24 cellular contexts compared by ENCODE assay signal in the genomic region with DNA sequence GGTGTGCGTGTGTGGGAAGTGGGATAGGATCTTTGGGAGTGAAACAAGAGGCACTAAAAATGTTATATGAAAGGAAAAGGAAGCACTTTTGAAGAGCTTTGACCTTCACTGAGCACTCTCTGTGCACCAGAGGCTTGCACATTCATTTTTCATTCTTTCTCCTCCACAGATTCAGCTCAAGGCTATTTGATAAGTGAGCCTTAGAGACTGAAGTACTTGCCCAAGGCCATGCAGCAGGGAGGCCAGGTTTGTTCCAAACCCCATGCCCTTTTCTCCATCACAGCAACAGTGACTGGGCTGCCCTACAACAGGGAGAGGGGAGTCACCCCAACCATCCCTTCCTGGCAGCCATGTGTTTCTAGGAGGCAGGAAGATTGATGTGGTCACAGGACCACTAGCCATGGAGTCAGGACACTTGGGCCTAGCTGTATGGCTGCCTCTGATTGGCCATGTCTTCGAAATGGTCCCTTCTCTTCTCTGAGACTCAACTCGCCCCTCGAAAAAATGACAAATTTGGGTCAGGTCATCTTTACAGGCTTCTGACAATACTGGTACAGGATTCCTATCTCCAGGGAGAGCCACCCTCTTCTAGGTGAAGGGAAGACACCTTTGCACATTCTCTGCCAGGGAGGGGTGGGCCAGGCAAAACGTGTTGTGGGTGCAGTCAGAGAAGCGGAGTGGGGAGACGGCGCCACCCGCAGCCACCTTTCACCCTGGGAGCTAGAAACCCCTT.
"Had no signal": no experiment of that assay in that cellular context is flagged by ENCODE, and none has a peak within 500 bp of the region (broad histone marks: within the 10 kb centered on the region; RNA-seq: fewer than 3 reads in every experiment).

No MANE protein-coding gene starts in this region.

- DNase-seq: heart right ventricle; islet precursor cell; left ventricle myocardium inferior; naive thymus-derived CD8-positive, alpha-beta T cell; nucleus accumbens; pancreas; retina; right cardiac atrium; stimulated activated CD4-positive, alpha-beta T cell treated with anti-CD3 and anti-CD28 coated beads, Interleukin-12 subunit alpha, Interleukin-12 subunit beta, amount 100 ng/mL, for 4 hours; stimulated activated CD4-positive, alpha-beta T cell treated with anti-CD3 and anti-CD28 coated beads, Interleukin-15, amount 100 ng/mL, for 24 hours; stimulated activated CD4-positive, alpha-beta T cell treated with anti-CD3 and anti-CD28 coated beads, Interleukin-4, amount 100 ng/mL, for 4 hours; stimulated activated CD8-positive, alpha-beta memory T cell treated with anti-CD3 and anti-CD28 coated beads, Interleukin-4, amount 100 ng/mL, for 48 hours; stimulated activated naive B cell treated with anti-CD40 and anti-IgM and Interleukin-4, amounts not matched to agents 10 μg/mL and 1 μg/mL and 100 μg/mL, for 72 hours; stimulated activated naive CD8-positive, alpha-beta T cell treated with anti-CD3 and anti-CD28 coated beads, Interleukin-15, Interleukin-2, amounts not matched to agents 100 U/mL and 50 U/mL, for 24 hours; stomach; testis; thyroid gland; transverse colon; upper lobe of right lung had no signal

- H3K4me3 ChIP-seq: heart right ventricle, hepatocyte, left ventricle myocardium inferior, lung, pancreas, prostate gland, skin epidermis, stomach, testis, thyroid gland, transverse colon, upper lobe of right lung had no signal

- H3K36me3 ChIP-seq: heart right ventricle, left ventricle myocardium inferior, pancreas, prostate gland, stomach, thyroid gland, transverse colon, upper lobe of right lung had no signal

- H3K4me2 ChIP-seq: hepatocyte had no signal

- H3K27me3 ChIP-seq: hepatocyte, pancreas, testis, thyroid gland, transverse colon, upper lobe of right lung had no signal

- H3K4me3 Mint-ChIP-seq: naive thymus-derived CD8-positive, alpha-beta T cell; stimulated activated naive B cell treated with anti-CD40 and anti-IgM and Interleukin-4, amounts not matched to agents 10 μg/mL and 1 μg/mL and 100 μg/mL, for 72 hours had no signal

- H3K9me3 Mint-ChIP-seq: naive thymus-derived CD8-positive, alpha-beta T cell; stimulated activated naive B cell treated with anti-CD40 and anti-IgM and Interleukin-4, amounts not matched to agents 10 μg/mL and 1 μg/mL and 100 μg/mL, for 72 hours had no signal

- H3K4me1 Mint-ChIP-seq: naive thymus-derived CD8-positive, alpha-beta T cell; stimulated activated naive B cell treated with anti-CD40 and anti-IgM and Interleukin-4, amounts not matched to agents 10 μg/mL and 1 μg/mL and 100 μg/mL, for 72 hours had no signal

- H3K36me3 Mint-ChIP-seq: naive thymus-derived CD8-positive, alpha-beta T cell; stimulated activated naive B cell treated with anti-CD40 and anti-IgM and Interleukin-4, amounts not matched to agents 10 μg/mL and 1 μg/mL and 100 μg/mL, for 72 hours had no signal

- H3K4me1 ChIP-seq: left ventricle myocardium inferior, pancreas, prostate gland, stomach, transverse colon, upper lobe of right lung had no signal

- H3K27ac ChIP-seq: heart right ventricle, hepatocyte, left ventricle myocardium inferior, pancreas, prostate gland, stomach, testis, thyroid gland, transverse colon, upper lobe of right lung had no signal

- H3K27ac Mint-ChIP-seq: stimulated activated naive B cell treated with anti-CD40 and anti-IgM and Interleukin-4, amounts not matched to agents 10 μg/mL and 1 μg/mL and 100 μg/mL, for 72 hours had no signal

- ATAC-seq: heart right ventricle; naive thymus-derived CD8-positive, alpha-beta T cell; pancreas; right cardiac atrium; sciatic nerve; stimulated activated naive B cell treated with anti-CD40 and anti-IgM and Interleukin-4, amounts not matched to agents 10 μg/mL and 1 μg/mL and 100 μg/mL, for 72 hours; stimulated activated naive CD8-positive, alpha-beta T cell treated with anti-CD3 and anti-CD28 coated beads, Interleukin-15, Interleukin-2, amounts not matched to agents 100 U/mL and 50 U/mL, for 24 hours; upper lobe of right lung had no signal

- H3K9me3 ChIP-seq: heart right ventricle, left ventricle myocardium inferior, pancreas, prostate gland, stomach, testis, thyroid gland, transverse colon, upper lobe of right lung had no signal

- H2AFZ ChIP-seq: hepatocyte had no signal
